In the genomic region with DNA sequence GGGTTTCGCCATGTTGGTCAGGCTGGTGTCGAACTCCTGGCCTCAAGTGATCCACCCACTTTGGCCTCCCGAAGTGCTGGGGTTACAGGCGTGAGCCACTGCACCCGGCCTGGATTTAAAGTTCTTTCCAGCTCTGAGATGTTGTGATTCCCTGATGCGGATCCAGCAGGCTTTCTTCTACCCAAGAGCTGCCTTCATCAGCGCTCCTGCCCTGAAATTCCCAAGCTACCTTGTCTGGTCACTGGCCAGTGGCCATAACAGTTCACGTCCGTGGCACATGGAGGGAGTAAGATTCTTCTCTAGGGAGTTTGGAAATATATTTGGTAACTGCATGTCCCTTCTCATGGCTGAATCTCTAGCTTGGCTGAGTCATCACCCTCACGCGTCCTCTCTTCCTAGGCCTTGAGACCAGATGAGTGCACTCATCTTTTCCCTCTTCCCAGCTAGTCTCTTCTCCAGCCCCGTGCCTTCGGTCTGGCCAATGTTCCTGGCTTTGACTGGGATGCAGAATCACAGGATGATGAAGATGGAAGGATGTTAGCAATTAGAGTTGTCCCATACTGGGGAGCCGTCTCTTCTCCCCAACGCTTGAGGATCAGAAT, we compare ENCODE assay signal across 16 cellular contexts. TPM values are rescaled to one million over a fixed set of nuclear protein-coding genes. Genes with fewer than 3 reads are reported as not detected.
DNase-seq lines count a peak whose midpoint lies in the region; ATAC-seq and TF ChIP-seq lines count a peak whose summit lies in the region.
"Had no signal": no experiment of that assay in that cellular context is flagged by ENCODE, and none has a peak within 500 bp of the region (broad histone marks: within the 10 kb centered on the region; RNA-seq: fewer than 3 reads in every experiment).

No MANE protein-coding gene starts in this region.

- 73% methylated on average over 15 of the region's 15 CpGs for WGBS in suprapubic skin

- H3K36me3 Mint-ChIP-seq in activated CD8-positive, alpha-beta memory T cell treated with anti-CD3 and anti-CD28 coated beads, Interleukin-2, amount 10 ng/mL, durations not matched to agents 7 days and 5 days, result peaks cover 32% of the 10 kb centered on the region
- H3K36me3 Mint-ChIP-seq in activated CD8-positive, alpha-beta T cell treated with anti-CD3 and anti-CD28 coated beads, Interleukin-2, amount 10 ng/mL, durations not matched to agents 7 days and 5 days (ENCODE audit: low read depth), result peaks cover 26% of the 10 kb centered on the region

- no peaks in the 10 kb centered on the region for H3K27me3 Mint-ChIP-seq in activated CD8-positive, alpha-beta memory T cell treated with anti-CD3 and anti-CD28 coated beads, Interleukin-2, amount 10 ng/mL, durations not matched to agents 7 days and 5 days
- no peaks in the 10 kb centered on the region for H3K27me3 Mint-ChIP-seq in activated CD8-positive, alpha-beta T cell treated with anti-CD3 and anti-CD28 coated beads, Interleukin-2, amount 10 ng/mL, durations not matched to agents 7 days and 5 days (ENCODE audit: low read depth)

- H3K27ac Mint-ChIP-seq in activated CD8-positive, alpha-beta memory T cell treated with anti-CD3 and anti-CD28 coated beads, Interleukin-2, amount 10 ng/mL, durations not matched to agents 7 days and 5 days, result no peak overlapping the region
- peak overlapping the region; percentile 82 for H3K27ac Mint-ChIP-seq in activated CD8-positive, alpha-beta T cell treated with anti-CD3 and anti-CD28 coated beads, Interleukin-2, amount 10 ng/mL, durations not matched to agents 7 days and 5 days
- H3K27ac Mint-ChIP-seq: HFFc6 had no signal

- H3K9me3 ChIP-seq in suprapubic skin, result no peaks in the 10 kb centered on the region

- TF ChIP-seq CTCF in suprapubic skin (IDR thresholded peaks at IDR 0.05), result no peak

- no peak for ATAC-seq in activated CD8-positive, alpha-beta memory T cell treated with anti-CD3 and anti-CD28 coated beads, Interleukin-2, amount 10 ng/mL, durations not matched to agents 7 days and 5 days
- no peak for ATAC-seq in activated CD8-positive, alpha-beta T cell treated with anti-CD3 and anti-CD28 coated beads, Interleukin-2, amount 10 ng/mL, durations not matched to agents 7 days and 5 days
- ATAC-seq in GM18873 (IDR thresholded peaks at IDR 0.05; ENCODE audit: low FRiP score, unreplicated experiment), result no peak

- POLR2A ChIA-PET in activated CD8-positive, alpha-beta T cell treated with anti-CD3 and anti-CD28 coated beads, Interleukin-2, amount 10 ng/mL, durations not matched to agents 7 days and 5 days (lab: Charles Lee), result interaction anchor here (1.0 to 1.6 kb wide), 4 partner anchors 23 to 107 kb away, joined by 3 to 6 read pairs (median 4); partner anchors contain the start of gene MUC20

- TF ChIP-seq EP300 in suprapubic skin (IDR thresholded peaks at IDR 0.05), result no peak

- peaks cover 18% of the 10 kb centered on the region for H3K9me3 Mint-ChIP-seq in activated CD8-positive, alpha-beta memory T cell treated with anti-CD3 and anti-CD28 coated beads, Interleukin-2, amount 10 ng/mL, durations not matched to agents 7 days and 5 days (ENCODE audit: low read depth)
- peaks cover 22% of the 10 kb centered on the region for H3K9me3 Mint-ChIP-seq in activated CD8-positive, alpha-beta T cell treated with anti-CD3 and anti-CD28 coated beads, Interleukin-2, amount 10 ng/mL, durations not matched to agents 7 days and 5 days (ENCODE audit: insufficient read depth)

- H3K4me3 ChIP-seq in suprapubic skin, result no peak overlapping the region
- H3K4me3 ChIP-seq: PC-9 had no signal

- peak overlapping the region; percentile 24 for H3K27ac ChIP-seq in suprapubic skin
- H3K27ac ChIP-seq: PC-9, VCaP had no signal

- H3K4me1 ChIP-seq in suprapubic skin, result peaks cover 15% of the 10 kb centered on the region

- no peak overlapping the region for H3K4me3 Mint-ChIP-seq in activated CD8-positive, alpha-beta memory T cell treated with anti-CD3 and anti-CD28 coated beads, Interleukin-2, amount 10 ng/mL, durations not matched to agents 7 days and 5 days
- no peak overlapping the region for H3K4me3 Mint-ChIP-seq in activated CD8-positive, alpha-beta T cell treated with anti-CD3 and anti-CD28 coated beads, Interleukin-2, amount 10 ng/mL, durations not matched to agents 7 days and 5 days
- H3K4me3 Mint-ChIP-seq: HFFc6 had no signal

- H3K36me3 ChIP-seq in suprapubic skin, result no peaks in the 10 kb centered on the region

- H3K27me3 ChIP-seq in suprapubic skin, result peaks cover 4% of the 10 kb centered on the region

- DNase-seq in activated CD8-positive, alpha-beta memory T cell treated with anti-CD3 and anti-CD28 coated beads, Interleukin-2, amount 10 ng/mL, durations not matched to agents 7 days and 5 days, result peak; percentile 26
- no peak for DNase-seq in activated CD8-positive, alpha-beta memory T cell treated with anti-CD3 and anti-CD28 coated beads, Interleukin-2, amount 50 U/mL, for 4 hours
- no peak for DNase-seq in activated CD8-positive, alpha-beta T cell treated with anti-CD3 and anti-CD28 coated beads, Interleukin-2, amount 10 ng/mL, durations not matched to agents 7 days and 5 days
- DNase-seq in iPS-NIHi11 (ENCODE audit: low spot score) (peak; percentile 3), suprapubic skin (ENCODE audit: low spot score in 2 of 2) (peak in 1 of 2 donors; percentile 37), MV-4-11 (lab: John Stamatoyannopoulos, UW) (no peak), SIG-M5 (lab: John Stamatoyannopoulos, UW) (no peak)
- DNase-seq: activated naive CD4-positive, alpha-beta T cell treated with anti-CD3 and anti-CD28 coated beads, Interleukin-2, amount 50 U/mL, for 16 hours; caudate nucleus; HFFc6; Karpas-422; NCI-H510A; stimulated activated naive CD4-positive, alpha-beta T cell treated with Interleukin-2 at 50 U/mL for 16 hours had no signal

- peaks cover 39% of the 10 kb centered on the region for H3K4me1 Mint-ChIP-seq in activated CD8-positive, alpha-beta memory T cell treated with anti-CD3 and anti-CD28 coated beads, Interleukin-2, amount 10 ng/mL, durations not matched to agents 7 days and 5 days
- H3K4me1 Mint-ChIP-seq in activated CD8-positive, alpha-beta T cell treated with anti-CD3 and anti-CD28 coated beads, Interleukin-2, amount 10 ng/mL, durations not matched to agents 7 days and 5 days (ENCODE audit: low read depth), result peaks cover 37% of the 10 kb centered on the region

- TF ChIP-seq POLR2A in suprapubic skin (IDR thresholded peaks at IDR 0.05), result no peak

- CTCF ChIA-PET in activated CD8-positive, alpha-beta memory T cell treated with anti-CD3 and anti-CD28 coated beads, Interleukin-2, amount 10 ng/mL, durations not matched to agents 7 days and 5 days (lab: Charles Lee), result interaction anchor here (1.6 to 2.8 kb wide), 3 partner anchors 52 to 237 kb away, joined by 4 to 8 read pairs (median 6); no protein-coding TSS in a partner anchor
- CTCF ChIA-PET in activated CD8-positive, alpha-beta T cell treated with anti-CD3 and anti-CD28 coated beads, Interleukin-2, amount 10 ng/mL, durations not matched to agents 7 days and 5 days (lab: Charles Lee), result interaction anchor here (1.2 to 1.6 kb wide), 2 partner anchors 17 to 55 kb away, joined by 3 read pairs; no protein-coding TSS in a partner anchor

RNA-seq across cellular contexts. Expression of gene APOD, which starts 29.8 kb away (rescaled TPM):
- total RNA-seq in activated CD8-positive, alpha-beta memory T cell treated with anti-CD3 and anti-CD28 coated beads, Interleukin-2, amount 10 ng/mL, durations not matched to agents 7 days and 5 days, result 1 to 10 TPM in 1 of 2 experiments, not detected in 1; 9.3 TPM
- not detected for total RNA-seq in activated CD8-positive, alpha-beta T cell treated with anti-CD3 and anti-CD28 coated beads, Interleukin-2, amount 10 ng/mL, durations not matched to agents 7 days and 5 days
- total RNA-seq in suprapubic skin, result 100 to 1,000 TPM; 177 to 341 (median 313) TPM

Comparison
In these comparisons a context has a peak if more than half of its experiments do, and no peak if none do; other contexts are left out.
1. DNase-seq: peak in activated CD8-positive, alpha-beta memory T cell treated with anti-CD3 and anti-CD28 coated beads, Interleukin-2, amount 10 ng/mL, durations not matched to agents 7 days and 5 days (single experiment) and iPS-NIHi11 (single experiment); none in activated CD8-positive, alpha-beta memory T cell treated with anti-CD3 and anti-CD28 coated beads, Interleukin-2, amount 50 U/mL, for 4 hours (single experiment), activated CD8-positive, alpha-beta T cell treated with anti-CD3 and anti-CD28 coated beads, Interleukin-2, amount 10 ng/mL, durations not matched to agents 7 days and 5 days (single experiment), MV-4-11 (single experiment) and SIG-M5 (single experiment).
2. RNA of gene APOD, which starts 29.8 kb away (total RNA-seq): 177 to 341 TPM in suprapubic skin; 9.3 TPM in activated CD8-positive, alpha-beta memory T cell treated with anti-CD3 and anti-CD28 coated beads, Interleukin-2, amount 10 ng/mL, durations not matched to agents 7 days and 5 days and not detected in activated CD8-positive, alpha-beta T cell treated with anti-CD3 and anti-CD28 coated beads, Interleukin-2, amount 10 ng/mL, durations not matched to agents 7 days and 5 days; every median in the first group is over 10 times any median in the second.